17 cellular contexts compared by ENCODE assay signal in genomic region chr11:62033191-62034044, GRCh38.
DNase-seq lines count a peak whose midpoint lies in the region; ATAC-seq, FAIRE-seq and TF ChIP-seq lines count a peak whose summit lies in the region.
"Had no signal": no experiment of that assay in that cellular context is flagged by ENCODE, and none has a peak within 500 bp of the region (broad histone marks: within the 10 kb centered on the region; RNA-seq: fewer than 3 reads in every experiment).

No MANE protein-coding gene starts in this region.

- H2AFZ ChIP-seq in PC-9 = no peak overlapping the region
- H2AFZ ChIP-seq in endothelial cell of umbilical vein (ENCODE audit: low read depth, low read length) = no peak overlapping the region
- H2AFZ ChIP-seq in smooth muscle cell (ENCODE audit: low read depth) = no peak overlapping the region

- H3F3A ChIP-seq in PC-9 (ENCODE audit: insufficient read depth, low read depth) (peaks cover 9% of the 10 kb centered on the region; the same call in 1 of the 2 replicates), smooth muscle cell (ENCODE audit: low read depth) (no peaks in the 10 kb centered on the region)

- H3K4me2 ChIP-seq in PC-9 = no peak overlapping the region
- no peak overlapping the region for H3K4me2 ChIP-seq in endothelial cell of umbilical vein (ENCODE audit: insufficient read depth, low read length)
- H3K4me2 ChIP-seq in smooth muscle cell = no peak overlapping the region

- no peaks in the 10 kb centered on the region for H4K20me1 ChIP-seq in PC-9 (ENCODE audit: insufficient read depth)
- H4K20me1 ChIP-seq in endothelial cell of umbilical vein (replicated peaks; ENCODE audit: control insufficient read depth, extremely low read depth, insufficient read depth, low read length) = no peaks in the 10 kb centered on the region
- H4K20me1 ChIP-seq in smooth muscle cell (ENCODE audit: low read depth) = no peaks in the 10 kb centered on the region

- TF ChIP-seq CTCF in PC-9 (conservative IDR thresholded peaks at IDR 0.05) (no peak), endothelial cell of umbilical vein (IDR thresholded peaks at IDR 0.05; ENCODE audit: extremely low read depth in 1 of 2, insufficient read depth in 1 of 2, low read depth in 1 of 2, low read length in 2 of 2) (no peak), smooth muscle cell (IDR thresholded peaks at IDR 0.05; ENCODE audit: borderline replicate concordance, insufficient read depth, poor library complexity, severe bottlenecking) (no peak)

- H3K27me3 ChIP-seq in PC-9 (ENCODE audit: insufficient read depth, low read depth) (no peaks in the 10 kb centered on the region), endothelial cell of umbilical vein (ENCODE audit: control insufficient read depth in 2 of 2, insufficient read depth in 2 of 2, low read length in 2 of 2) (no peaks in the 10 kb centered on the region), smooth muscle cell (ENCODE audit: low read depth) (no peaks in the 10 kb centered on the region)
- H3K27me3 ChIP-seq: thyroid gland had no signal

- H3K9ac ChIP-seq in endothelial cell of umbilical vein (replicated peaks; ENCODE audit: extremely low read depth, insufficient read depth, low read length) = no peak overlapping the region
- H3K9ac ChIP-seq in smooth muscle cell (ENCODE audit: low read depth) = no peak overlapping the region

- H3K4me3 ChIP-seq in PC-9 (no peak overlapping the region), endothelial cell of umbilical vein (replicated peaks in 1 of 3; ENCODE audit: insufficient read depth in 1 of 3, low read depth in 1 of 3, low read length in 3 of 3) (no peak overlapping the region), smooth muscle cell (no peak overlapping the region)
- H3K4me3 ChIP-seq: thyroid gland had no signal

- BruUV-seq in PC-9 (replicated peaks; lab: Mats Ljungman, UMichigan) (no TSS peak), endothelial cell of umbilical vein (replicated peaks; lab: Mats Ljungman, UMichigan) (no TSS peak)

- H3K4me1 ChIP-seq in PC-9 (replicated peaks; ENCODE audit: insufficient read depth) (no peaks in the 10 kb centered on the region), endothelial cell of umbilical vein (ENCODE audit: control insufficient read depth, extremely low read depth, insufficient read depth, low read length) (peaks cover 9% of the 10 kb centered on the region), smooth muscle cell (ENCODE audit: low read depth) (no peaks in the 10 kb centered on the region)
- H3K4me1 ChIP-seq: thyroid gland had no signal

- peak; percentile 53 for DNase-seq in NK-92 treated with Interleukin-12 subunit alpha and Interleukin-12 subunit beta, amount 100 ng/mL, for 24 hours (lab: John Stamatoyannopoulos, UW)
- no peak for DNase-seq in NK-92 (lab: John Stamatoyannopoulos, UW; ENCODE audit: unreplicated experiment)
- DNase-seq in PC-9 = peak in 1 of 2 experiments; percentile 87
- peak; percentile 25 for DNase-seq in endothelial cell of umbilical vein (ENCODE audit: low read depth, low spot score)
- peak; percentile 81 for DNase-seq in renal cortical epithelial cell (ENCODE audit: low read depth)
- no peak for DNase-seq in smooth muscle cell (lab: John Stamatoyannopoulos, UW; ENCODE audit: unreplicated experiment)
- no peak for DNase-seq in NCI-H1048 (lab: John Stamatoyannopoulos, UW)
- DNase-seq: activated CD8-positive, alpha-beta T cell treated with anti-CD3 and anti-CD28 coated beads, Interleukin-2, amount 10 ng/mL, durations not matched to agents 7 days and 5 days; activated naive CD4-positive, alpha-beta T cell treated with anti-CD3 and anti-CD28 coated beads, Interleukin-2, amount 10 ng/mL, durations not matched to agents 7 days and 5 days; DND-41; foreskin fibroblast; islet precursor cell; MM.1S; NCI-H510A; thyroid gland had no signal

- no peak for ATAC-seq in GM18868 (IDR thresholded peaks at IDR 0.05; ENCODE audit: unreplicated experiment)
- ATAC-seq: activated CD8-positive, alpha-beta T cell treated with anti-CD3 and anti-CD28 coated beads, Interleukin-2, amount 10 ng/mL, durations not matched to agents 7 days and 5 days had no signal

- intact Hi-C loops in PC-9 (cut with micrococcal nuclease; ENCODE audit: unreplicated experiment) (no loop called here), endothelial cell of umbilical vein (cut with micrococcal nuclease) (no loop called here)

- peaks cover 17% of the 10 kb centered on the region for H3K9me3 ChIP-seq in PC-9 (ENCODE audit: insufficient read depth, low read depth)
- no peaks in the 10 kb centered on the region for H3K9me3 ChIP-seq in endothelial cell of umbilical vein (replicated peaks; ENCODE audit: control insufficient read depth, insufficient read depth, low read length)
- no peaks in the 10 kb centered on the region for H3K9me3 ChIP-seq in smooth muscle cell (replicated peaks; ENCODE audit: low read depth)
- H3K9me3 ChIP-seq: thyroid gland had no signal

- no peak for TF ChIP-seq POLR2A in endothelial cell of umbilical vein (IDR thresholded peaks at IDR 0.05; ENCODE audit: low read depth, low read length)

- dilution Hi-C loops in endothelial cell of umbilical vein (cut with MboI; ENCODE audit: extremely low pct_ligation_motif_present, low sequenced_read_pairs) = no loop called here

- POLR2A ChIA-PET in PC-9 (lab: Charles Lee; ENCODE audit: unreplicated experiment) = no interaction called here
- POLR2A ChIA-PET in endothelial cell of umbilical vein (lab: Charles Lee) = no interaction called here

- 82% methylated on average over 12 of the region's 12 CpGs for WGBS in smooth muscle cell (ENCODE audit: low lambda C conversion rate)

- H3K27ac ChIP-seq in PC-9 (peak overlapping the region; percentile 58), endothelial cell of umbilical vein (ENCODE audit: insufficient read depth, low read depth, low read length) (peak overlapping the region; percentile 2), smooth muscle cell (ENCODE audit: low read depth) (no peak overlapping the region)
- H3K27ac ChIP-seq: thyroid gland had no signal

- peak; percentile 63 for FAIRE-seq in endothelial cell of umbilical vein (lab: Jason Lieb, UNC)
- FAIRE-seq: A204.1 had no signal

- H3K79me2 ChIP-seq in PC-9 (ENCODE audit: low read depth) = no peaks in the 10 kb centered on the region
- H3K79me2 ChIP-seq in endothelial cell of umbilical vein (ENCODE audit: control insufficient read depth, insufficient read depth, low read length) = no peaks in the 10 kb centered on the region
- H3K79me2 ChIP-seq in smooth muscle cell (ENCODE audit: low read depth) = no peaks in the 10 kb centered on the region

- H3K36me3 ChIP-seq in PC-9 (ENCODE audit: low read depth) = no peaks in the 10 kb centered on the region; the same call in 1 of the 2 replicates
- H3K36me3 ChIP-seq in endothelial cell of umbilical vein (ENCODE audit: control insufficient read depth in 2 of 2, extremely low read depth in 1 of 2, insufficient read depth in 2 of 2, low read length in 2 of 2) = no peaks in the 10 kb centered on the region
- no peaks in the 10 kb centered on the region for H3K36me3 ChIP-seq in smooth muscle cell (ENCODE audit: low read depth)
- H3K36me3 ChIP-seq: thyroid gland had no signal

- H3K9me1 ChIP-seq in endothelial cell of umbilical vein (replicated peaks; ENCODE audit: control insufficient read depth, extremely low read depth, insufficient read depth, low read length) = no peaks in the 10 kb centered on the region

- CTCF ChIA-PET in PC-9 (lab: Charles Lee) = no interaction called here
- CTCF ChIA-PET in endothelial cell of umbilical vein (lab: Charles Lee) = interaction anchor here (1.5 kb wide), 1 partner anchor 49 kb away, joined by 4 read pairs; no protein-coding TSS in a partner anchor

- H3K9me2 ChIP-seq in PC-9 (ENCODE audit: insufficient read depth) = no peaks in the 10 kb centered on the region

TF ChIP-seq in endothelial cell of umbilical vein, 7 proteins besides CTCF, POLR2A, EP300 and RAD21:
- TF ChIP-seq POLR2AphosphoS5 (IDR thresholded peaks at IDR 0.05; ENCODE audit: insufficient read depth, low read depth, low read length) (no peak), FOS (IDR thresholded peaks at IDR 0.05; ENCODE audit: borderline replicate concordance, insufficient read depth, low read length) (peak; percentile 69)
- TF ChIP-seq, protein P1, sequence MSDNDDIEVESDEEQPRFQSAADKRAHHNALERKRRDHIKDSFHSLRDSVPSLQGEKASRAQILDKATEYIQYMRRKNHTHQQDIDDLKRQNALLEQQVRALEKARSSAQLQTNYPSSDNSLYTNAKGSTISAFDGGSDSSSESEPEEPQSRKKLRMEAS (IDR thresholded peaks at IDR 0.05; ENCODE audit: insufficient read depth, insufficient read length) = no peak

Comparison
In these comparisons a context has a peak if more than half of its experiments do, and no peak if none do; other contexts are left out.
1. DNase-seq: peak in NK-92 treated with Interleukin-12 subunit alpha and Interleukin-12 subunit beta, amount 100 ng/mL, for 24 hours (single experiment), endothelial cell of umbilical vein (single experiment) and renal cortical epithelial cell (single experiment); none in NK-92 (single experiment), smooth muscle cell (single experiment) and NCI-H1048 (single experiment).